In genomic region chr20:24236963-24237362, GRCh38 we compare ENCODE assay signal across 30 cellular contexts.
"Had no signal": no experiment of that assay in that cellular context is flagged by ENCODE, and none has a peak within 500 bp of the region (broad histone marks: within the 10 kb centered on the region; RNA-seq: fewer than 3 reads in every experiment).

No MANE protein-coding gene starts in this region.

- H3K4me1 Mint-ChIP-seq: T-cell had no signal

- H3K4me3 ChIP-seq: K562, MG63, PC-9, SJCRH30, SK-N-MC had no signal

- ATAC-seq: K562, Panc1, Right ventricle myocardium inferior, SK-N-SH treated with all-trans-retinoic acid at 6 μM for 48 hours, T-cell had no signal

- H3K36me3 Mint-ChIP-seq: T-cell had no signal

- H3K9me3 ChIP-seq: MG63, SJCRH30 had no signal

- H3K4me1 ChIP-seq: SJCRH30 had no signal

- H3K27me3 ChIP-seq: MG63, SJCRH30 had no signal

- H3K4me3 Mint-ChIP-seq: T-cell had no signal

- H3K27ac Mint-ChIP-seq: T-cell had no signal

- H3K27ac ChIP-seq: PC-9, RWPE1, SJCRH30, SK-N-MC had no signal

- H3K9me3 Mint-ChIP-seq: T-cell had no signal

- H3K36me3 ChIP-seq: MG63, SJCRH30 had no signal

- DNase-seq: Kasumi-1, KG1, MG63, NCI-H1048, NCI-H1092 treated with DMSO at 0.1 percent for 48 hours, NCI-H1105 treated with DMSO at 0.1 percent for 48 hours, NCI-H1417, NCI-H1436, NCI-H146, NCI-H1694 treated with DMSO at 0.1 percent for 48 hours, NCI-H187 treated with DMSO at 0.1 percent for 48 hours, NCI-H2029, NCI-H2081, NCI-H2227 treated with DMSO at 0.1 percent for 48 hours, NCI-H446, NCI-H510A treated with DMSO at 0.1 percent for 48 hours, NCI-H524 treated with DMSO at 0.1 percent for 48 hours, NCI-H526 treated with DMSO at 0.1 percent for 48 hours, NCI-H774, PC-9, SHP77, SIG-M5, SJCRH30, T-cell had no signal
